Comparison of ENCODE assay signal across 8 cellular contexts in genomic region chr12:109573029-109573913, GRCh38. TPM values are rescaled to one million over a fixed set of nuclear protein-coding genes. Genes with fewer than 3 reads are reported as not detected.
A peak's percentile ranks its signal among the peaks of the same experiment; 100 is the strongest.
DNase-seq lines count a peak whose midpoint lies in the region; ATAC-seq and TF ChIP-seq lines count a peak whose summit lies in the region.

Gene MMAB (minus strand): TSS chr12:109573504. CDS start chr12:109573480, 24 bp downstream.
Gene MVK (plus strand): TSS chr12:109573794. CDS start chr12:109574823, 1,029 bp downstream.

- TF ChIP-seq CTCF in IMR-90 (conservative IDR thresholded peaks at IDR 0.05; ENCODE audit: low read depth, low read length) = no peak

- H2BK5ac ChIP-seq in IMR-90 (ENCODE audit: low read depth, low read length, poor library complexity, severe bottlenecking) = peak within 1 kb of the TSS; percentile 55

- TF ChIP-seq POLR2A in IMR-90 (IDR thresholded peaks at IDR 0.05; ENCODE audit: low read depth, low read length) = peak; percentile 49; the same call in 1 of the 2 replicates

- H3K79me1 ChIP-seq in IMR-90 (ENCODE audit: low read depth in 1 of 2, low read length in 2 of 2) = peaks cover 3 to 16% of the 10 kb centered on the region in 2 experiments; a peak in 3 of 4 replicates

- H2AFZ ChIP-seq in IMR-90 (replicated peaks; ENCODE audit: low read length, poor library complexity) = peak within 1 kb of the TSS; percentile 96

- peak within 1 kb of the TSS; percentile 97 for H2AK9ac ChIP-seq in IMR-90 (replicated peaks; ENCODE audit: low read depth, low read length, poor library complexity)

- peak within 1 kb of the TSS; percentile 68 for H3K9ac ChIP-seq in IMR-90 (ENCODE audit: low read depth, low read length)

- H3K18ac ChIP-seq in IMR-90 (ENCODE audit: low read depth, low read length) = no peak within 1 kb of the TSS

- peak within 1 kb of the TSS; percentile 77 for H3K14ac ChIP-seq in IMR-90 (replicated peaks; ENCODE audit: low read depth, low read length)

- H3K27me3 ChIP-seq in IMR-90 (ENCODE audit: control insufficient read depth, insufficient read depth, low read length) = no peaks in the 10 kb centered on the region

- dilution Hi-C loops in IMR-90 (cut with HindIII; ENCODE audit: low sequenced_read_pairs, unreplicated experiment) = no loop called here

- H4K20me1 ChIP-seq in IMR-90 (ENCODE audit: insufficient read depth, low read length) = no peaks in the 10 kb centered on the region

- H2BK120ac ChIP-seq in IMR-90 (ENCODE audit: low read depth, low read length) = peak within 1 kb of the TSS; percentile 53; the same call in 1 of the 2 replicates

- peak within 1 kb of the TSS; percentile 17 for H4K91ac ChIP-seq in IMR-90 (ENCODE audit: insufficient read depth, low read depth, low read length)

- in situ Hi-C loops in IMR-90 (cut with MboI; ENCODE audit: low sequenced_read_pairs) = no loop called here

- H4K5ac ChIP-seq in IMR-90 (ENCODE audit: low read depth, low read length) = peak within 1 kb of the TSS; percentile 32

- H2AK5ac ChIP-seq in IMR-90 (ENCODE audit: low read depth, low read length) = peak within 1 kb of the TSS; percentile 90; the same call in 1 of the 2 replicates

- no TSS peak for BruUV-seq in IMR-90 (replicated peaks; lab: Mats Ljungman, UMichigan)

- peak within 1 kb of the TSS; percentile 58 to 85 for H4K8ac ChIP-seq in IMR-90 (ENCODE audit: low read depth in 2 of 2, low read length in 2 of 2)

- no peak for TF ChIP-seq RAD21 in IMR-90 (IDR thresholded peaks at IDR 0.05; ENCODE audit: low read length)

- peak within 1 kb of the TSS; percentile 44 for H3K27ac ChIP-seq in IMR-90 (ENCODE audit: insufficient read depth, low read length)

- peaks cover 10% of the 10 kb centered on the region for H3K36me3 ChIP-seq in IMR-90 (ENCODE audit: control insufficient read depth, insufficient read depth, low read length)

- peak within 1 kb of the TSS; percentile 87 for H3K4me2 ChIP-seq in IMR-90 (ENCODE audit: low read depth, low read length)

- peak within 1 kb of the TSS; percentile 3; the same call in 1 of the 3 replicates for H2BK15ac ChIP-seq in IMR-90 (ENCODE audit: low read depth, low read length)

- no peak within 1 kb of the TSS for H2BK20ac ChIP-seq in IMR-90 (ENCODE audit: low read depth, low read length)

- POLR2A ChIA-PET in IMR-90 (lab: Charles Lee; ENCODE audit: unreplicated experiment) = no interaction called here

- intact Hi-C loops in IMR-90 (cut with micrococcal nuclease) = loop anchor here (1.0 kb wide), 2 partner anchors 55 to 145 kb away; no protein-coding TSS in a partner anchor

- peak within 1 kb of the TSS; percentile 73 for H3K4me3 ChIP-seq in IMR-90 (ENCODE audit: insufficient read depth, low read depth, low read length)

- DNase-seq in DMS 273 (lab: John Stamatoyannopoulos, UW; ENCODE audit: unreplicated experiment) (peak; percentile 98), IMR-90 (peak; percentile 99), OCI-M1 (lab: John Stamatoyannopoulos, UW) (peak; percentile 99), activated T-cell treated with anti-CD3 and anti-CD28 coated beads for 24 hours (ENCODE audit: low read depth) (peak; percentile 98), epidermal melanocyte (ENCODE audit: insufficient read length, low spot score) (peak; percentile 99), middle frontal gyrus (ENCODE audit: extremely low spot score, low spot score) (peak; percentile 96)
- DNase-seq in stimulated activated CD8-positive, alpha-beta memory T cell treated with anti-CD3 and anti-CD28 coated beads, Interleukin-2, amount 100 ng/mL, for 48 hours (ENCODE audit: low read depth in 2 of 2) = peak; percentile 93 to 95

- H3K4ac ChIP-seq in IMR-90 (ENCODE audit: low read depth, low read length) = peak within 1 kb of the TSS; percentile 68

- H3K23ac ChIP-seq in IMR-90 (ENCODE audit: low read depth, low read length) = peak within 1 kb of the TSS; percentile 83

- H3K4me1 ChIP-seq in IMR-90 (ENCODE audit: control insufficient read depth, insufficient read depth, low read length) = peaks cover 2% of the 10 kb centered on the region; the same call in 1 of the 2 replicates

- no peak within 1 kb of the TSS for H3K56ac ChIP-seq in IMR-90 (ENCODE audit: extremely low read depth, insufficient read depth, low read length)

- CTCF ChIA-PET in IMR-90 (lab: Yijun Ruan, JAX) = interaction anchor here (1.0 to 1.3 kb wide), 4 partner anchors 14 to 54 kb away, joined by 3 to 5 read pairs (median 4); no protein-coding TSS in a partner anchor

- ATAC-seq in GM21528 (IDR thresholded peaks at IDR 0.05; ENCODE audit: low FRiP score, unreplicated experiment) = peak; percentile 91
- ATAC-seq in IMR-90 (ENCODE audit: low read depth) = peak; percentile 98

- H3K9me1 ChIP-seq in IMR-90 (ENCODE audit: insufficient read depth, low read length) = peaks cover 5% of the 10 kb centered on the region

- no peaks in the 10 kb centered on the region for H3K9me3 ChIP-seq in IMR-90 (ENCODE audit: control insufficient read depth, insufficient read depth, low read length)

- WGBS in IMR-90 (ENCODE audit: extremely low coverage in 2 of 2, insufficient read length in 1 of 2), 2 experiments = 3% methylated on average over 33 of the region's 74 CpGs; no CpG with 5 or more reads in 1 of the 2 experiments

TF ChIP-seq in IMR-90, 13 proteins besides CTCF, POLR2A, EP300 and RAD21:
- TF ChIP-seq CEBPB (IDR thresholded peaks at IDR 0.05; ENCODE audit: low read depth, low read length) = peak; percentile 76
- TF ChIP-seq CHD1 (IDR thresholded peaks at IDR 0.05; ENCODE audit: low read depth, low read length) = no peak
- TF ChIP-seq MXI1 (IDR thresholded peaks at IDR 0.05; ENCODE audit: borderline replicate concordance, low read depth, low read length) = peak; percentile 87
- no peak for TF ChIP-seq RCOR1 (IDR thresholded peaks at IDR 0.05; ENCODE audit: insufficient replicate concordance, low read length)
- no peak for TF ChIP-seq SMC3 (IDR thresholded peaks at IDR 0.05; ENCODE audit: low read depth, low read length)
- 0 out of 2 replicates have a peak, but pooled peaks have one; percentile 36 for TF ChIP-seq RFX5 (IDR thresholded peaks at IDR 0.05; ENCODE audit: low read depth, low read length)
- no peak for TF ChIP-seq NFE2L2 (IDR thresholded peaks at IDR 0.05; ENCODE audit: low read depth, low read length)
- TF ChIP-seq BHLHE40 (IDR thresholded peaks at IDR 0.05; ENCODE audit: low read depth, low read length) = peak; percentile 72; the same call in 1 of the 2 replicates
- peak; percentile 92 for TF ChIP-seq USF2 (IDR thresholded peaks at IDR 0.05; ENCODE audit: low read depth, low read length)
- peak; percentile 47 for TF ChIP-seq MAZ (IDR thresholded peaks at IDR 0.05; ENCODE audit: borderline replicate concordance, low read depth, low read length)
- TF ChIP-seq MAFK (IDR thresholded peaks at IDR 0.05; ENCODE audit: low read depth, low read length) = no peak
- no peak for TF ChIP-seq FOS (IDR thresholded peaks at IDR 0.05; ENCODE audit: low read depth, low read length)
- TF ChIP-seq ELK1 (IDR thresholded peaks at IDR 0.05; ENCODE audit: borderline replicate concordance, low read depth, low read length) = no peak

RNA-seq across cellular contexts. Expression of gene MMAB, which starts in this region (rescaled TPM):
- total RNA-seq in IMR-90 (2012; rRNA removed) = 14.2 and 16.5 TPM in 2 replicates
- polyA plus RNA-seq in IMR-90 (2012; rRNA removed) = 16.9 and 17.3 TPM in 2 replicates
- polyA plus RNA-seq in IMR-90 (2012; cell fraction: cytosol; rRNA removed) = 16.1 and 18.4 TPM in 2 replicates
- polyA plus RNA-seq in IMR-90 (2012; cell fraction: nucleus; rRNA removed; ENCODE audit: low replicate concordance) = 16.9 and 21.4 TPM in 2 replicates

RNA-seq across cellular contexts. Expression of gene MVK, which starts in this region (rescaled TPM):
- 6.6 and 6.9 TPM in 2 replicates for total RNA-seq in IMR-90 (2012; rRNA removed)
- polyA plus RNA-seq in IMR-90 (2012; rRNA removed) = 11.5 and 12.2 TPM in 2 replicates
- polyA plus RNA-seq in IMR-90 (2012; cell fraction: cytosol; rRNA removed) = 9.8 and 11.6 TPM in 2 replicates
- polyA plus RNA-seq in IMR-90 (2012; cell fraction: nucleus; rRNA removed; ENCODE audit: low replicate concordance) = 12.4 and 22.5 TPM in 2 replicates

Comparison
In these comparisons a context has a peak if more than half of its experiments do, and no peak if none do; other contexts are left out.
1. Peak in every context shown above with its lines: DNase-seq, ATAC-seq, H3K4me3 ChIP-seq and H3K27ac ChIP-seq.